In the genomic region with DNA sequence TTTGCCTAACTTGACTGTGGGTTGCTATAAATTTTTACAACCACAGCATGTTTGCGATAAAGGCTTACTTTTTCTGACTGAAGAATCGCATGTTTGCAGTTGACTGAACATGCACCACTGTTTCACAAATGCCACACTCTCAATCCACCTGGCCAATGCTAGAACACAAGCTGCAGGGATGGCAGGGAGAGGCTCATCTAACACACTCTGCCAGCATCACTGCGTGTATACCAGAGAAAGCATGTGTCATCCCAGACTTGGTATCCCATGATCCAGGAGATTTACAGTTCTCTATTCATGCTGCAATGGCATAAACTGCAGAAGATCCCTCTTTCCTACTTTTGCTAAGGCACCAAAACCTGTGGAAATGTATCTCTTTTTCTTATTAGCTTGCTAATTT, we compare ENCODE assay signal across 16 cellular contexts.
"Had no signal": no experiment of that assay in that cellular context is flagged by ENCODE, and none has a peak within 500 bp of the region (broad histone marks: within the 10 kb centered on the region; RNA-seq: fewer than 3 reads in every experiment).

No MANE protein-coding gene starts in this region.

- H3K27ac ChIP-seq: pancreas, transverse colon had no signal

- DNase-seq: activated CD8-positive, alpha-beta memory T cell treated with anti-CD3 and anti-CD28 coated beads, Interleukin-2, amount 50 U/mL, for 4 hours; activated naive CD4-positive, alpha-beta T cell; activated T-cell treated with anti-CD3 and anti-CD28 coated beads, Interleukin-2, amount 50 U/mL, for 72 hours; effector CD4-positive, alpha-beta T cell; islet precursor cell; mammary epithelial cell; pancreas; SHP77 treated with DMSO at 0.1 percent for 48 hours; stimulated activated CD4-positive, alpha-beta T cell treated with anti-CD3 and anti-CD28 coated beads, Interleukin-15, amount 100 ng/mL, for 24 hours; stimulated activated CD4-positive, alpha-beta T cell treated with anti-CD3 and anti-CD28 coated beads, Interleukin-4, amount 100 ng/mL, for 24 hours; T-helper 2 cell; transverse colon had no signal

- H3K27me3 ChIP-seq: pancreas, transverse colon had no signal

- H3K9me3 ChIP-seq: pancreas, transverse colon had no signal

- H3K4me3 Mint-ChIP-seq: activated T-cell treated with anti-CD3 and anti-CD28 coated beads, Interleukin-2, amount 50 U/mL, for 72 hours had no signal

- H3K4me1 ChIP-seq: pancreas, transverse colon had no signal

- H3K4me3 ChIP-seq: pancreas, transverse colon had no signal

- FAIRE-seq: colon, frontal cortex, pancreas, TTC549 had no signal

- ATAC-seq: activated T-cell treated with anti-CD3 and anti-CD28 coated beads, Interleukin-2, amount 50 U/mL, for 72 hours; left lobe of liver; pancreas had no signal
